In the genomic region with DNA sequence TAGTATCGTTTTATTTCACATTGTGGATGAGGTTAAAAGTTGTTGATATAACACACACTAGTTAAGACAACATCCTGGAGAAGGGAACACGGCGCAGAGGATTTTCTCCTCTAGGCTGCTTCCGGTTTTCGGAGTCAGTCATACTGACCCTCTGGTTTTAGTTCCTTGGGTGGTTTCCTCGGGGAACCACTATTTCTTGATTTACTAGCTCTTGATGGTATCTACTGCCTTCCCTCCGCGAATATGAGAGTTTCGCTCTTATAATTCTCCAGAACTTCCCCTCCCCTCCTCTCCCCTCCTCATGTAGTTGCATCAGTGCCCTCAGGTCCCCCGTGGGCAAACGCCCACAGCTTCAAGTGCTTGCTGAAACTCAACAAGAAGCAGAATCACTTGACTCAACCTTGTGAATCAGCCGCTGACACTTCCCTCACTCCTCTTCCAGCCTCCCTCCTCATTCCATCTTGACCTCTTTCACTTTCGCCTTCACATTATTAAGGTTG, we compare ENCODE assay signal across 1 cellular context.
A peak's percentile ranks its signal among the peaks of the same experiment; 100 is the strongest.
TF ChIP-seq lines count a peak whose summit lies in the region.

No MANE protein-coding gene starts in this region.

TF ChIP-seq in GM12878, 131 proteins besides CTCF, POLR2A, EP300 and RAD21 (continued from another document):
- TF ChIP-seq BACH1 (IDR thresholded peaks at IDR 0.05; ENCODE audit: borderline replicate concordance) (peak; percentile 40; the same call in 1 of the 2 replicates), HDGF (IDR thresholded peaks at IDR 0.05) (peak; percentile 71), EED (IDR thresholded peaks at IDR 0.05; ENCODE audit: low read depth) (peak; percentile 93), ATF2 (IDR thresholded peaks at IDR 0.05; ENCODE audit: low read length) (0 out of 2 replicates have a peak, but pooled peaks have one; percentile 51)
- TF ChIP-seq, protein P1, sequence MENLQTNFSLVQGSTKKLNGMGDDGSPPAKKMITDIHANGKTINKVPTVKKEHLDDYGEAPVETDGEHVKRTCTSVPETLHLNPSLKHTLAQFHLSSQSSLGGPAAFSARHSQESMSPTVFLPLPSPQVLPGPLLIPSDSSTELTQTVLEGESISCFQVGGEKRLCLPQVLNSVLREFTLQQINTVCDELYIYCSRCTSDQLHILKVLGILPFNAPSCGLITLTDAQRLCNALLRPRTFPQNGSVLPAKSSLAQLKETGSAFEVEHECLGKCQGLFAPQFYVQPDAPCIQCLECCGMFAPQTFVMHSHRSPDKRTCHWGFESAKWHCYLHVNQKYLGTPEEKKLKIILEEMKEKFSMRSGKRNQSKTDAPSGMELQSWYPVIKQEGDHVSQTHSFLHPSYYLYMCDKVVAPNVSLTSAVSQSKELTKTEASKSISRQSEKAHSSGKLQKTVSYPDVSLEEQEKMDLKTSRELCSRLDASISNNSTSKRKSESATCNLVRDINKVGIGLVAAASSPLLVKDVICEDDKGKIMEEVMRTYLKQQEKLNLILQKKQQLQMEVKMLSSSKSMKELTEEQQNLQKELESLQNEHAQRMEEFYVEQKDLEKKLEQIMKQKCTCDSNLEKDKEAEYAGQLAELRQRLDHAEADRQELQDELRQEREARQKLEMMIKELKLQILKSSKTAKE (IDR thresholded peaks at IDR 0.05; ENCODE audit: low read depth, poor library complexity, severe bottlenecking) = peak; percentile 51
TF ChIP-seq in GM12878: peak in this region for 41.
